In genomic region chr5:10249948-10250803, GRCh38 we compare ENCODE assay signal across 1 cellular context.
TF ChIP-seq lines count a peak whose summit lies in the region.

Gene CCT5 (plus strand): TSS chr5:10250280. CDS start chr5:10250341, 61 bp downstream.

TF ChIP-seq in HepG2, 621 proteins besides CTCF, POLR2A, EP300 and RAD21 (continued from another document and continues in another):
- TF ChIP-seq NFAT5 (CRISPR knock-in tag; IDR thresholded peaks at IDR 0.05) (0 out of 2 replicates have a peak, but pooled peaks have one; percentile 76), BRD4 (CRISPR knock-in tag; IDR thresholded peaks at IDR 0.05) (peak; percentile 81), ZNF646 (CRISPR knock-in tag; IDR thresholded peaks at IDR 0.05) (no peak), ZNF263 (CRISPR knock-in tag; IDR thresholded peaks at IDR 0.05) (peak; percentile 57), ARNTL (CRISPR knock-in tag; IDR thresholded peaks at IDR 0.05) (peak; percentile 18; the same call in 1 of the 2 replicates), ZNF256 (CRISPR knock-in tag; conservative IDR thresholded peaks at IDR 0.05) (0 out of 2 replicates have a peak, but pooled peaks have one; percentile 43), PHB2 (IDR thresholded peaks at IDR 0.05; ENCODE audit: partially characterized antibody) (no peak), CEBPB (IDR thresholded peaks at IDR 0.05; ENCODE audit: borderline replicate concordance, low read depth, low read length) (peak; percentile 44; the same call in 1 of the 2 replicates), PREB (CRISPR knock-in tag; IDR thresholded peaks at IDR 0.05) (no peak), EED (CRISPR knock-in tag; IDR thresholded peaks at IDR 0.05) (peak; percentile 64; the same call in 1 of the 2 replicates), ZSCAN31 (CRISPR knock-in tag; IDR thresholded peaks at IDR 0.05; ENCODE audit: low read depth) (no peak; the same call in none of the 2 replicates), ZNF12 (CRISPR knock-in tag; IDR thresholded peaks at IDR 0.05) (peak; percentile 54; the same call in 1 of the 2 replicates), HDAC6 (IDR thresholded peaks at IDR 0.05; ENCODE audit: low read depth, low read length) (no peak), ZNF709 (CRISPR knock-in tag; IDR thresholded peaks at IDR 0.05) (peak; percentile 60; the same call in 1 of the 2 replicates), PCBP1 (IDR thresholded peaks at IDR 0.05; ENCODE audit: borderline replicate concordance, low read depth, low read length) (0 out of 2 replicates have a peak, but pooled peaks have one; percentile 56), FOXJ3 (CRISPR knock-in tag; IDR thresholded peaks at IDR 0.05; ENCODE audit: borderline replicate concordance) (0 out of 2 replicates have a peak, but pooled peaks have one; percentile 50), CENPX (CRISPR knock-in tag; IDR thresholded peaks at IDR 0.05) (no peak), ZXDC (CRISPR knock-in tag; IDR thresholded peaks at IDR 0.05) (no peak), NFKBIZ (CRISPR knock-in tag; IDR thresholded peaks at IDR 0.05) (0 out of 2 replicates have a peak, but pooled peaks have one; percentile 36), NFIB (CRISPR knock-in tag; IDR thresholded peaks at IDR 0.05; ENCODE audit: borderline replicate concordance) (no peak), GPN1 (CRISPR knock-in tag; IDR thresholded peaks at IDR 0.05; ENCODE audit: borderline replicate concordance) (no peak), ZEB1 (IDR thresholded peaks at IDR 0.05; ENCODE audit: insufficient replicate concordance, low read depth) (no peak), ATF4 (CRISPR knock-in tag; IDR thresholded peaks at IDR 0.05) (peak in 1 of 2 experiments; percentile 73; a peak in 1 of 4 replicates), ZNF33A (CRISPR knock-in tag; IDR thresholded peaks at IDR 0.05; ENCODE audit: borderline replicate concordance) (no peak), EHMT2 (IDR thresholded peaks at IDR 0.05; ENCODE audit: borderline replicate concordance, low read depth, low read length) (no peak), ZBTB43 (CRISPR knock-in tag; conservative IDR thresholded peaks at IDR 0.05) (0 out of 2 replicates have a peak, but pooled peaks have one; percentile 28), FOXP1 (IDR thresholded peaks at IDR 0.05) (no peak), FOXP1 (CRISPR knock-in tag; IDR thresholded peaks at IDR 0.05) (no peak), ZNF83 (CRISPR knock-in tag; IDR thresholded peaks at IDR 0.05; ENCODE audit: borderline replicate concordance) (no peak), MBNL3 (CRISPR knock-in tag; conservative IDR thresholded peaks at IDR 0.05) (no peak), ZSCAN30 (CRISPR knock-in tag; IDR thresholded peaks at IDR 0.05) (no peak), ZNF24 (IDR thresholded peaks at IDR 0.05) (no peak), KLF15 (CRISPR knock-in tag; IDR thresholded peaks at IDR 0.05; ENCODE audit: borderline replicate concordance) (no peak), ZGPAT (CRISPR knock-in tag; IDR thresholded peaks at IDR 0.05) (no peak; the same call in 1 of the 2 replicates), CSRNP2 (CRISPR knock-in tag; conservative IDR thresholded peaks at IDR 0.05; ENCODE audit: low read depth) (no peak), ZNF556 (CRISPR knock-in tag; IDR thresholded peaks at IDR 0.05; ENCODE audit: borderline replicate concordance) (peak; percentile 42; the same call in 1 of the 2 replicates), GATA4 (IDR thresholded peaks at IDR 0.05; ENCODE audit: borderline replicate concordance, low read depth) (no peak), ZNF326 (CRISPR knock-in tag; IDR thresholded peaks at IDR 0.05; ENCODE audit: borderline replicate concordance) (no peak), ZFYVE20 (CRISPR knock-in tag; IDR thresholded peaks at IDR 0.05; ENCODE audit: borderline replicate concordance, low read depth) (no peak), KDM4B (CRISPR knock-in tag; IDR thresholded peaks at IDR 0.05) (no peak)
